8 cellular contexts compared by ENCODE assay signal in the genomic region with DNA sequence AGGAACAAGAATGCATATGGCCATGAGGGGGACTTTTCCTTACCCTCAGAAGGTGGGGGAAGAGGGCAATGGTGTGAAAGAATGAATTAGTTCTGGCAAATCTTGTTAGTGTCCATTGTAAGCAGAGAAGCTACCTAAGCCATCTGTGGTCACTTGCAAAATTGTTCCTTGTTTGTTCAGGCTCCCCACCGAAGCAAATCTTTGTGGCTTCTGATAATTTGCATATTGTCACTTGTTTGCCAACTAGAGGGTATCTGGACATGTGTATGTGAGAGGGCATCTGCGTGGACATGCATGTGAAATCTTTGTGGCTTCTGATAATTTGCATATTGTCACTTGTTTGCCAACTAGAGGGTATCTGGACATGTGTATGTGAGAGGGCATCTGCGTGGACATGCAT. TPM values are rescaled to one million over a fixed set of nuclear protein-coding genes. Genes with fewer than 3 reads are reported as not detected.
DNase-seq lines count a peak whose midpoint lies in the region; ATAC-seq and TF ChIP-seq lines count a peak whose summit lies in the region.
"Not testable (repeated sequence)": the region's sequence is repeated elsewhere in the genome, so short reads cannot be mapped to it uniquely, and the experiment has no call there.

No MANE protein-coding gene starts in this region.

- H3K27ac Mint-ChIP-seq in activated CD4-positive, alpha-beta T cell treated with anti-CD3 and anti-CD28 coated beads, Interleukin-2, amount 10 ng/mL, durations not matched to agents 24 days and 14 days: peak overlapping the region; percentile 16

- H3K36me3 ChIP-seq in spleen: not testable (repeated sequence)

- WGBS in spleen, 5 donors: 57 to 72% (median 64%) methylated on average over 3 of the region's 3 CpGs

- peaks cover 68% of the 10 kb centered on the region for H3K4me1 Mint-ChIP-seq in activated CD4-positive, alpha-beta T cell treated with anti-CD3 and anti-CD28 coated beads, Interleukin-2, amount 10 ng/mL, durations not matched to agents 24 days and 14 days

- TF ChIP-seq POLR2A in spleen (IDR thresholded peaks at IDR 0.05): not testable (repeated sequence)

- H3K9me3 ChIP-seq in spleen: not testable (repeated sequence)

- ATAC-seq in GM18499 (IDR thresholded peaks at IDR 0.05; ENCODE audit: insufficient read depth, unreplicated experiment): peak; percentile 35
- ATAC-seq in GM18907 (IDR thresholded peaks at IDR 0.05; ENCODE audit: unreplicated experiment): peak; percentile 53
- peak; percentile 39 for ATAC-seq in GM21381 (IDR thresholded peaks at IDR 0.05; ENCODE audit: unreplicated experiment)
- ATAC-seq in HG02678 (IDR thresholded peaks at IDR 0.05; ENCODE audit: unreplicated experiment): peak; percentile 62
- ATAC-seq in HG03103 (IDR thresholded peaks at IDR 0.05; ENCODE audit: low read depth, unreplicated experiment): peak; percentile 29
- peak; percentile 31 for ATAC-seq in HG03571 (IDR thresholded peaks at IDR 0.05; ENCODE audit: unreplicated experiment)

- DNase-seq in activated CD4-positive, alpha-beta T cell treated with anti-CD3 and anti-CD28 coated beads, Interleukin-2, amount 10 ng/mL, durations not matched to agents 24 days and 14 days; spleen: not testable (repeated sequence)

- peaks cover 31 to 91% (median 69%) of the 10 kb centered on the region in 6 donors for H3K4me1 ChIP-seq in spleen

- intact Hi-C loops in activated CD4-positive, alpha-beta T cell treated with anti-CD3 and anti-CD28 coated beads, Interleukin-2, amount 10 ng/mL, durations not matched to agents 24 days and 14 days (cut with micrococcal nuclease); spleen (cut with DNase I; ENCODE audit: low total_unique reads): not testable (repeated sequence)

- H3K27me3 ChIP-seq in spleen (replicated peaks in 1 of 7): not testable (repeated sequence)

- H3K9me3 Mint-ChIP-seq in activated CD4-positive, alpha-beta T cell treated with anti-CD3 and anti-CD28 coated beads, Interleukin-2, amount 10 ng/mL, durations not matched to agents 24 days and 14 days: not testable (repeated sequence)

- not testable (repeated sequence) for H3K4me3 Mint-ChIP-seq in activated CD4-positive, alpha-beta T cell treated with anti-CD3 and anti-CD28 coated beads, Interleukin-2, amount 10 ng/mL, durations not matched to agents 24 days and 14 days

- H3K36me3 Mint-ChIP-seq in activated CD4-positive, alpha-beta T cell treated with anti-CD3 and anti-CD28 coated beads, Interleukin-2, amount 10 ng/mL, durations not matched to agents 24 days and 14 days (ENCODE audit: low read depth): peaks cover 23% of the 10 kb centered on the region

- not testable (repeated sequence) for H3K4me3 ChIP-seq in spleen

- not testable (repeated sequence) for H3K27me3 Mint-ChIP-seq in activated CD4-positive, alpha-beta T cell treated with anti-CD3 and anti-CD28 coated beads, Interleukin-2, amount 10 ng/mL, durations not matched to agents 24 days and 14 days

- TF ChIP-seq CTCF in spleen (IDR thresholded peaks at IDR 0.05 in 8 of 11, conservative IDR thresholded peaks at IDR 0.05 in 3 of 11): not testable (repeated sequence)

- H3K27ac ChIP-seq in spleen: peak overlapping the region in 6 of 8 donors; percentile 20 to 83 (median 62)

RNA-seq across cellular contexts. Expression of a gene that starts 41.1 kb away (rescaled TPM):
- total RNA-seq in activated CD4-positive, alpha-beta T cell treated with anti-CD3 and anti-CD28 coated beads, Interleukin-2, amount 10 ng/mL, durations not matched to agents 24 days and 14 days: 21.9 and 22.6 TPM in 2 replicates
- 10 to 100 TPM; 24.2 to 50.7 (median 39.8) TPM for total RNA-seq in spleen
- polyA plus RNA-seq in spleen: 1 to 10 TPM; 2.0 to 3.7 (median 3.4) TPM
